Comparison of ENCODE assay signal across 19 cellular contexts in genomic region chr7:155343661-155344121, GRCh38. TPM values are rescaled to one million over a fixed set of nuclear protein-coding genes. Genes with fewer than 3 reads are reported as not detected.
DNase-seq lines count a peak whose midpoint lies in the region; ATAC-seq and TF ChIP-seq lines count a peak whose summit lies in the region.
"Had no signal": no experiment of that assay in that cellular context is flagged by ENCODE, and none has a peak within 500 bp of the region (broad histone marks: within the 10 kb centered on the region; RNA-seq: fewer than 3 reads in every experiment).

No MANE protein-coding gene starts in this region.

- H3K9me3 ChIP-seq in neural progenitor cell (ENCODE audit: low read depth), result no peaks in the 10 kb centered on the region
- H3K9me3 ChIP-seq: mucosa of descending colon, thyroid gland had no signal

- no peak overlapping the region for H2AFZ ChIP-seq in neural progenitor cell (replicated peaks)
- H2AFZ ChIP-seq: GM23338 had no signal

- DNase-seq in activated T-cell treated with anti-CD3 and anti-CD28 coated beads, Interleukin-2, amount 50 U/mL, for 72 hours, result no peak
- DNase-seq in activated T-cell treated with anti-CD3 and anti-CD28 coated beads, Interleukin-2, amount 50 U/mL, for 48 hours, result no peak
- DNase-seq in effector memory CD8-positive, alpha-beta T cell, result no peak
- DNase-seq in neural progenitor cell (ENCODE audit: low spot score) (no peak), ureter (ENCODE audit: low spot score) (peak; percentile 37), NCI-H526 treated with DMSO at 0.1 percent for 48 hours (lab: John Stamatoyannopoulos, UW) (no peak)
- no peak for DNase-seq in activated T-helper 1 cell treated with anti-CD3 and anti-CD28 coated beads, Interleukin-12 subunit alpha, Interleukin-12 subunit beta, Interleukin-2, Interleukin-4 antibody, amounts not matched to agents 30 ng/mL and 10 ng/mL and 1 ng/mL, durations not matched to agents 14 hours and 24 hours and 36 hours (ENCODE audit: low spot score)
- DNase-seq: activated naive CD4-positive, alpha-beta T cell treated with anti-CD3 and anti-CD28 coated beads, Interleukin-2, amount 10 ng/mL, durations not matched to agents 7 days and 5 days; amygdala; DMS153; left ventricle myocardium superior; mucosa of descending colon; NCI-H1105; NCI-H187 treated with DMSO at 0.1 percent for 48 hours; NCI-H526; thyroid gland had no signal

- no peak for ATAC-seq in activated T-cell treated with anti-CD3 and anti-CD28 coated beads, Interleukin-2, amount 50 U/mL, for 72 hours (replicated peaks in 1 of 2)
- ATAC-seq in effector memory CD8-positive, alpha-beta T cell (replicated peaks), result no peak
- no peak for ATAC-seq in stimulated activated memory B cell treated with anti-CD40 and anti-IgM and Interleukin-4, amounts not matched to agents 10 μg/mL and 1 μg/mL and 100 μg/mL, for 72 hours
- ATAC-seq: mucosa of descending colon had no signal

- H3K9me3 Mint-ChIP-seq in activated T-cell treated with anti-CD3 and anti-CD28 coated beads, Interleukin-2, amount 50 U/mL, for 72 hours, result no peaks in the 10 kb centered on the region
- H3K9me3 Mint-ChIP-seq in effector memory CD8-positive, alpha-beta T cell, result no peaks in the 10 kb centered on the region
- peaks cover 5% of the 10 kb centered on the region for H3K9me3 Mint-ChIP-seq in neural progenitor cell
- H3K9me3 Mint-ChIP-seq in activated T-helper 1 cell treated with anti-CD3 and anti-CD28 coated beads, Interleukin-12 subunit alpha, Interleukin-12 subunit beta, Interleukin-2, Interleukin-4 antibody, amounts not matched to agents 30 ng/mL and 10 ng/mL and 1 ng/mL, durations not matched to agents 14 hours and 24 hours and 36 hours, result no peaks in the 10 kb centered on the region
- H3K9me3 Mint-ChIP-seq in stimulated activated memory B cell treated with anti-CD40 and anti-IgM and Interleukin-4, amounts not matched to agents 10 μg/mL and 1 μg/mL and 100 μg/mL, for 72 hours, result no peaks in the 10 kb centered on the region
- H3K9me3 Mint-ChIP-seq: activated CD4-positive, alpha-beta memory T cell treated with anti-CD3 and anti-CD28 coated beads for 36 hours; activated naive CD4-positive, alpha-beta T cell treated with anti-CD3 and anti-CD28 coated beads, Interleukin-2, amount 10 ng/mL, durations not matched to agents 7 days and 5 days; GM23338 had no signal

- H3K4me1 Mint-ChIP-seq in activated T-cell treated with anti-CD3 and anti-CD28 coated beads, Interleukin-2, amount 50 U/mL, for 72 hours (ENCODE audit: low read depth), result peaks cover 26% of the 10 kb centered on the region
- H3K4me1 Mint-ChIP-seq in effector memory CD8-positive, alpha-beta T cell (ENCODE audit: low read depth in 2 of 2), result peaks cover 7 to 11% of the 10 kb centered on the region in 2 donors
- H3K4me1 Mint-ChIP-seq in neural progenitor cell, result peaks cover 18% of the 10 kb centered on the region
- peaks cover 12% of the 10 kb centered on the region for H3K4me1 Mint-ChIP-seq in activated T-helper 1 cell treated with anti-CD3 and anti-CD28 coated beads, Interleukin-12 subunit alpha, Interleukin-12 subunit beta, Interleukin-2, Interleukin-4 antibody, amounts not matched to agents 30 ng/mL and 10 ng/mL and 1 ng/mL, durations not matched to agents 14 hours and 24 hours and 36 hours (ENCODE audit: low read depth)
- peaks cover 18% of the 10 kb centered on the region for H3K4me1 Mint-ChIP-seq in stimulated activated memory B cell treated with anti-CD40 and anti-IgM and Interleukin-4, amounts not matched to agents 10 μg/mL and 1 μg/mL and 100 μg/mL, for 72 hours
- H3K4me1 Mint-ChIP-seq: GM23338 had no signal

- no peak for TF ChIP-seq CTCF in neural progenitor cell (IDR thresholded peaks at IDR 0.05)

- H3K36me3 Mint-ChIP-seq in activated T-cell treated with anti-CD3 and anti-CD28 coated beads, Interleukin-2, amount 50 U/mL, for 72 hours (ENCODE audit: insufficient read depth in 2 of 2), result no peaks in the 10 kb centered on the region
- peaks cover 2% of the 10 kb centered on the region for H3K36me3 Mint-ChIP-seq in effector memory CD8-positive, alpha-beta T cell (ENCODE audit: insufficient read depth)
- H3K36me3 Mint-ChIP-seq in neural progenitor cell, result no peaks in the 10 kb centered on the region
- H3K36me3 Mint-ChIP-seq in activated T-helper 1 cell treated with anti-CD3 and anti-CD28 coated beads, Interleukin-12 subunit alpha, Interleukin-12 subunit beta, Interleukin-2, Interleukin-4 antibody, amounts not matched to agents 30 ng/mL and 10 ng/mL and 1 ng/mL, durations not matched to agents 14 hours and 24 hours and 36 hours (ENCODE audit: low read depth), result no peaks in the 10 kb centered on the region
- H3K36me3 Mint-ChIP-seq in stimulated activated memory B cell treated with anti-CD40 and anti-IgM and Interleukin-4, amounts not matched to agents 10 μg/mL and 1 μg/mL and 100 μg/mL, for 72 hours, result no peaks in the 10 kb centered on the region
- H3K36me3 Mint-ChIP-seq: activated CD4-positive, alpha-beta memory T cell treated with anti-CD3 and anti-CD28 coated beads for 36 hours; activated naive CD4-positive, alpha-beta T cell treated with anti-CD3 and anti-CD28 coated beads, Interleukin-2, amount 10 ng/mL, durations not matched to agents 7 days and 5 days had no signal

- H3K4me1 ChIP-seq in neural progenitor cell, result no peaks in the 10 kb centered on the region

- intact Hi-C loops in activated T-helper 1 cell treated with anti-CD3 and anti-CD28 coated beads, Interleukin-12 subunit alpha, Interleukin-12 subunit beta, Interleukin-2, Interleukin-4 antibody, amounts not matched to agents 30 ng/mL and 10 ng/mL and 1 ng/mL, durations not matched to agents 14 hours and 24 hours and 36 hours (cut with micrococcal nuclease), result loop anchor here (1.0 to 10.0 kb wide), 3 partner anchors 138 to 339 kb away; partner anchors contain the start of genes HTR5A and PAXIP1

- H3K9ac ChIP-seq in neural progenitor cell, result no peak overlapping the region

- no peak overlapping the region for H3K4me3 ChIP-seq in neural progenitor cell
- H3K4me3 ChIP-seq: mucosa of descending colon, thyroid gland had no signal

- H3K36me3 ChIP-seq in neural progenitor cell, result no peaks in the 10 kb centered on the region
- H3K36me3 ChIP-seq: thyroid gland had no signal

- no peak overlapping the region for H3K27ac ChIP-seq in neural progenitor cell
- H3K27ac ChIP-seq: thyroid gland had no signal

- peaks cover 2% of the 10 kb centered on the region for H4K20me1 ChIP-seq in neural progenitor cell (ENCODE audit: low read depth)

- H3F3A ChIP-seq in neural progenitor cell (ENCODE audit: low read depth), result no peaks in the 10 kb centered on the region

- H3K27me3 Mint-ChIP-seq in activated T-cell treated with anti-CD3 and anti-CD28 coated beads, Interleukin-2, amount 50 U/mL, for 72 hours (ENCODE audit: low read depth), result peaks cover 19% of the 10 kb centered on the region
- H3K27me3 Mint-ChIP-seq in effector memory CD8-positive, alpha-beta T cell, result no peaks in the 10 kb centered on the region
- peaks cover 13% of the 10 kb centered on the region for H3K27me3 Mint-ChIP-seq in neural progenitor cell (ENCODE audit: insufficient read depth, low read depth)
- peaks cover 15% of the 10 kb centered on the region for H3K27me3 Mint-ChIP-seq in activated T-helper 1 cell treated with anti-CD3 and anti-CD28 coated beads, Interleukin-12 subunit alpha, Interleukin-12 subunit beta, Interleukin-2, Interleukin-4 antibody, amounts not matched to agents 30 ng/mL and 10 ng/mL and 1 ng/mL, durations not matched to agents 14 hours and 24 hours and 36 hours (ENCODE audit: insufficient read depth)
- peaks cover 8% of the 10 kb centered on the region for H3K27me3 Mint-ChIP-seq in stimulated activated memory B cell treated with anti-CD40 and anti-IgM and Interleukin-4, amounts not matched to agents 10 μg/mL and 1 μg/mL and 100 μg/mL, for 72 hours

- H3K4me2 ChIP-seq in neural progenitor cell, result no peak overlapping the region

- H3K79me2 ChIP-seq in neural progenitor cell (ENCODE audit: low read depth), result no peaks in the 10 kb centered on the region

- H3K27me3 ChIP-seq in neural progenitor cell, result peaks cover 26% of the 10 kb centered on the region
- H3K27me3 ChIP-seq: thyroid gland had no signal

- peak overlapping the region; percentile 20 to 22 for H3K4me3 Mint-ChIP-seq in activated T-cell treated with anti-CD3 and anti-CD28 coated beads, Interleukin-2, amount 50 U/mL, for 72 hours
- H3K4me3 Mint-ChIP-seq in effector memory CD8-positive, alpha-beta T cell, result peak overlapping the region; percentile 33 to 53
- peak overlapping the region; percentile 27 for H3K4me3 Mint-ChIP-seq in neural progenitor cell
- H3K4me3 Mint-ChIP-seq in activated T-helper 1 cell treated with anti-CD3 and anti-CD28 coated beads, Interleukin-12 subunit alpha, Interleukin-12 subunit beta, Interleukin-2, Interleukin-4 antibody, amounts not matched to agents 30 ng/mL and 10 ng/mL and 1 ng/mL, durations not matched to agents 14 hours and 24 hours and 36 hours, result no peak overlapping the region
- no peak overlapping the region for H3K4me3 Mint-ChIP-seq in stimulated activated memory B cell treated with anti-CD40 and anti-IgM and Interleukin-4, amounts not matched to agents 10 μg/mL and 1 μg/mL and 100 μg/mL, for 72 hours
- H3K4me3 Mint-ChIP-seq: activated CD4-positive, alpha-beta memory T cell treated with anti-CD3 and anti-CD28 coated beads for 36 hours; activated naive CD4-positive, alpha-beta T cell treated with anti-CD3 and anti-CD28 coated beads, Interleukin-2, amount 10 ng/mL, durations not matched to agents 7 days and 5 days; GM23338 had no signal

- no peak overlapping the region for H3K27ac Mint-ChIP-seq in activated T-cell treated with anti-CD3 and anti-CD28 coated beads, Interleukin-2, amount 50 U/mL, for 72 hours
- H3K27ac Mint-ChIP-seq in effector memory CD8-positive, alpha-beta T cell, result no peak overlapping the region
- no peak overlapping the region for H3K27ac Mint-ChIP-seq in neural progenitor cell
- H3K27ac Mint-ChIP-seq in activated T-helper 1 cell treated with anti-CD3 and anti-CD28 coated beads, Interleukin-12 subunit alpha, Interleukin-12 subunit beta, Interleukin-2, Interleukin-4 antibody, amounts not matched to agents 30 ng/mL and 10 ng/mL and 1 ng/mL, durations not matched to agents 14 hours and 24 hours and 36 hours, result no peak overlapping the region
- H3K27ac Mint-ChIP-seq in stimulated activated memory B cell treated with anti-CD40 and anti-IgM and Interleukin-4, amounts not matched to agents 10 μg/mL and 1 μg/mL and 100 μg/mL, for 72 hours, result no peak overlapping the region
- H3K27ac Mint-ChIP-seq: activated CD4-positive, alpha-beta memory T cell treated with anti-CD3 and anti-CD28 coated beads for 36 hours; activated naive CD4-positive, alpha-beta T cell treated with anti-CD3 and anti-CD28 coated beads, Interleukin-2, amount 10 ng/mL, durations not matched to agents 7 days and 5 days; GM23338 had no signal

RNA-seq across cellular contexts. Expression of gene INSIG1, which starts 46.0 kb away (rescaled TPM):
- total RNA-seq in activated T-cell treated with anti-CD3 and anti-CD28 coated beads, Interleukin-2, amount 50 U/mL, for 72 hours, result 10 to 100 TPM; 36.5 to 46.6 TPM
- 94.3 and 96.2 TPM in 2 replicates for total RNA-seq in neural progenitor cell (ENCODE audit: low replicate concordance)
- 41.6 TPM for total RNA-seq in ureter
- total RNA-seq in activated T-helper 1 cell treated with anti-CD3 and anti-CD28 coated beads, Interleukin-12 subunit alpha, Interleukin-12 subunit beta, Interleukin-2, Interleukin-4 antibody, amounts not matched to agents 30 ng/mL and 10 ng/mL and 1 ng/mL, durations not matched to agents 14 hours and 24 hours and 36 hours, result 87.7 and 89.9 TPM in 2 replicates

Comparison
In these comparisons a context has a peak if more than half of its experiments do, and no peak if none do; other contexts are left out.
1. H3K4me3 Mint-ChIP-seq: peak in activated T-cell treated with anti-CD3 and anti-CD28 coated beads, Interleukin-2, amount 50 U/mL, for 72 hours (2 of 2), effector memory CD8-positive, alpha-beta T cell (2 of 2) and neural progenitor cell (single experiment); none in activated T-helper 1 cell treated with anti-CD3 and anti-CD28 coated beads, Interleukin-12 subunit alpha, Interleukin-12 subunit beta, Interleukin-2, Interleukin-4 antibody, amounts not matched to agents 30 ng/mL and 10 ng/mL and 1 ng/mL, durations not matched to agents 14 hours and 24 hours and 36 hours (single experiment) and stimulated activated memory B cell treated with anti-CD40 and anti-IgM and Interleukin-4, amounts not matched to agents 10 μg/mL and 1 μg/mL and 100 μg/mL, for 72 hours (single experiment).